ENCODE assay signal across 4 cellular contexts in the genomic region with DNA sequence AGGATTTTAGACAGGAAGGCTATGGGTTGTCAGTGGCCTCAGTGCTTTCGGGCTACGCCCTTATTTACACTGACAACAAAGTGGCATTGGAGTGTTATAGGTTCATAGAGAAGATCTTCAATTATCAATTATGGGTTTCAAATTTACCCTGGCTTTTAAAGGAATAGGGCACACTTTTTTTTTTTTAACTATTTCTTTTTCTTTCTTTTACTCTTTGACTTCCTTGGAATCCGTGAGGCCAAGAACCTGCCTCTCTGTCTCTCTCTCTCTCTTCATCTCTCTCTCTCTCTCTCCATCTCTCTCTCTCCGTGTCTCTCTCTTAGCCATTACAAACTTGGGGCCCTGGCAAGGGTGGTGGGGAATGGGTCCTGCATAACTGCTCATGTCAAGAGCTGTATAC. TPM values are rescaled to one million over a fixed set of nuclear protein-coding genes. Genes with fewer than 3 reads are reported as not detected.
"Had no signal": no experiment of that assay in that cellular context is flagged by ENCODE, and none has a peak within 500 bp of the region (broad histone marks: within the 10 kb centered on the region; RNA-seq: fewer than 3 reads in every experiment).

A gene (plus strand): TSS at position 301 of the 400 bp plus-strand sequence. CDS start 327 bp downstream, outside the sequence.

RNA-seq across cellular contexts. Expression of the gene that starts here (rescaled TPM):
- total RNA-seq: M059J, OCI-LY7, PC-9, RPMI7951 had no signal
